ENCODE assay signal across 1 cellular context in the genomic region with DNA sequence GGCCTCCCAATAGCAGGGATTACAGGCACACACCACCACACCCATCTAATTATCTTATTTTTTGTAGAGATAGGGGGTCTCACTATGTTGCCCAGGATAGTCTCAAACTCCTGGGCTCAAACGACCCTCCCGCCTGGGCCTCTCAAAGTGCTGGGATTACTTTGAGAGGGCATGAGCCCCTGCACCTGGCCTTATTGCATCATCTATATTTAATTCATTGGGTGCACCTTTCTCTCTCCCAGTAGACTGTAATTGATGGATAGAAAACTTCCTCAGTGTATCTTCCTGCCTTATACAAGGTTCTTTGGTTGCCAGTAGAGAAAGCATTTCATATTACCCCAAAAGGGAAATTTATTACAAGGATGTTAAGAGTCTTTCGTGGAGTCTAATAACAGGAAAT.
A peak's percentile ranks its signal among the peaks of the same experiment; 100 is the strongest.
TF ChIP-seq lines count a peak whose summit lies in the region.

No MANE protein-coding gene starts in this region.

TF ChIP-seq in H1, 55 proteins besides CTCF, POLR2A, EP300 and RAD21:
- TF ChIP-seq SIX5 (IDR thresholded peaks at IDR 0.05; ENCODE audit: low read depth, low read length) (no peak), JUN (IDR thresholded peaks at IDR 0.05; ENCODE audit: low read depth, low read length) (no peak), CEBPB (IDR thresholded peaks at IDR 0.05; ENCODE audit: low read depth, low read length) (0 out of 2 replicates have a peak, but pooled peaks have one; percentile 34), HDAC2 (IDR thresholded peaks at IDR 0.05; ENCODE audit: borderline replicate concordance in 1 of 2, low read depth in 2 of 2, low read length in 2 of 2) (no peak), HDAC6 (IDR thresholded peaks at IDR 0.05; ENCODE audit: low read depth, low read length) (no peak), NRF1 (IDR thresholded peaks at IDR 0.05; ENCODE audit: low read depth, low read length) (no peak), GTF2F1 (IDR thresholded peaks at IDR 0.05; ENCODE audit: borderline replicate concordance, low read depth, low read length) (no peak)
